ENCODE assay signal across 11 cellular contexts in the genomic region with DNA sequence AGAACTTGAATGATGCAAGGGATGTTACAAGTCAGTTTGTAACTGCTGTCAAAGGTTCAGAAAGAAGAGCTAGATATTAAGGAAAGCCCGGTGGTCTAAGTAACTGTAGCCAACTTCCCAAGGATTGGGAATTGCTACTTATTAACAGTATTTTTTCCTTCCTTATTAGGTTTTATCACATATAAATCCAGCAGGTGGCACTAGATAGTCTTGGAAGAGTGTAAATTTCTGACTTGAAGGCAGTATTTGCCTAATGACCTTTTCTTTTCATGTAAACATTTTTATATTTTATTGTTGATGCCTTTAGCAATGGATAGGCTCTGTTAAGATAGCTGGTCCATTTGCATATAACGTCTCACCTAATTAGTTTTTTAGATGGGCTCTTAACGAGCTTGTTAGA. TPM values are rescaled to one million over a fixed set of nuclear protein-coding genes. Genes with fewer than 3 reads are reported as not detected.
DNase-seq lines count a peak whose midpoint lies in the region; ATAC-seq, FAIRE-seq and TF ChIP-seq lines count a peak whose summit lies in the region.
"Had no signal": no experiment of that assay in that cellular context is flagged by ENCODE, and none has a peak within 500 bp of the region (broad histone marks: within the 10 kb centered on the region; RNA-seq: fewer than 3 reads in every experiment).

No MANE protein-coding gene starts in this region.

- ATAC-seq in HG02885 (IDR thresholded peaks at IDR 0.05; ENCODE audit: poor library complexity, unreplicated experiment) (no peak), GM21528 (IDR thresholded peaks at IDR 0.05; ENCODE audit: low FRiP score, unreplicated experiment) (no peak)
- ATAC-seq: naive thymus-derived CD8-positive, alpha-beta T cell had no signal

- peaks cover 26% of the 10 kb centered on the region for H3K79me2 ChIP-seq in endothelial cell of umbilical vein (ENCODE audit: control insufficient read depth, insufficient read depth, low read length)

- POLR2A ChIA-PET in endothelial cell of umbilical vein (lab: Charles Lee): no interaction called here

- TF ChIP-seq POLR2A in endothelial cell of umbilical vein (IDR thresholded peaks at IDR 0.05; ENCODE audit: low read depth, low read length): no peak

- H3K9me3 ChIP-seq in endothelial cell of umbilical vein (replicated peaks; ENCODE audit: control insufficient read depth, insufficient read depth, low read length): no peaks in the 10 kb centered on the region
- H3K9me3 ChIP-seq: BLaER1 had no signal

- FAIRE-seq in endothelial cell of umbilical vein (lab: Jason Lieb, UNC): no peak
- FAIRE-seq: TTC549 had no signal

- H3K4me3 ChIP-seq in endothelial cell of umbilical vein (replicated peaks in 1 of 3; ENCODE audit: insufficient read depth in 1 of 3, low read depth in 1 of 3, low read length in 3 of 3): no peak overlapping the region
- H3K4me3 ChIP-seq: BLaER1 had no signal

- TF ChIP-seq CTCF in endothelial cell of umbilical vein (IDR thresholded peaks at IDR 0.05; ENCODE audit: extremely low read depth in 1 of 2, insufficient read depth in 1 of 2, low read depth in 1 of 2, low read length in 2 of 2): peak in 1 of 2 donors; percentile 12

- CTCF ChIA-PET in endothelial cell of umbilical vein (lab: Charles Lee): interaction anchor here (0.7 to 3.2 kb wide), 25 partner anchors 9 to 764 kb away, joined by 3 to 38 read pairs (median 5); a partner anchor contains a TSS

- intact Hi-C loops in endothelial cell of umbilical vein (cut with micrococcal nuclease): loop anchor here (1.0 to 5.0 kb wide), 3 partner anchors 230 to 760 kb away; no protein-coding TSS in a partner anchor

- peaks cover 0 to 19% of the 10 kb centered on the region in 2 experiments for H3K36me3 ChIP-seq in endothelial cell of umbilical vein (ENCODE audit: control insufficient read depth in 2 of 2, extremely low read depth in 1 of 2, insufficient read depth in 2 of 2, low read length in 2 of 2)

- H3K9ac ChIP-seq in endothelial cell of umbilical vein (replicated peaks; ENCODE audit: extremely low read depth, insufficient read depth, low read length): no peak overlapping the region
- H3K9ac ChIP-seq: BLaER1 had no signal

- H2AFZ ChIP-seq in endothelial cell of umbilical vein (ENCODE audit: low read depth, low read length): no peak overlapping the region

- H3K27ac ChIP-seq in endothelial cell of umbilical vein (ENCODE audit: insufficient read depth, low read depth, low read length): no peak overlapping the region
- H3K27ac ChIP-seq: BLaER1 had no signal

- no peak overlapping the region for H3K4me2 ChIP-seq in endothelial cell of umbilical vein (ENCODE audit: insufficient read depth, low read length)
- H3K4me2 ChIP-seq: BLaER1 had no signal

- H3K4me1 ChIP-seq in endothelial cell of umbilical vein (ENCODE audit: control insufficient read depth, extremely low read depth, insufficient read depth, low read length): no peaks in the 10 kb centered on the region
- H3K4me1 ChIP-seq: BLaER1 had no signal

- BruUV-seq in endothelial cell of umbilical vein (replicated peaks; lab: Mats Ljungman, UMichigan): no TSS peak

- H3K9me1 ChIP-seq in endothelial cell of umbilical vein (replicated peaks; ENCODE audit: control insufficient read depth, extremely low read depth, insufficient read depth, low read length): no peaks in the 10 kb centered on the region

- H4K20me1 ChIP-seq in endothelial cell of umbilical vein (replicated peaks; ENCODE audit: control insufficient read depth, extremely low read depth, insufficient read depth, low read length): no peaks in the 10 kb centered on the region
- H4K20me1 ChIP-seq: BLaER1 had no signal

- DNase-seq in NCI-H1105 treated with DMSO at 0.1 percent for 48 hours (lab: John Stamatoyannopoulos, UW): peak; percentile 24
- no peak for DNase-seq in NCI-H1105 (lab: John Stamatoyannopoulos, UW)
- peak; percentile 14 for DNase-seq in NCI-H345 (lab: John Stamatoyannopoulos, UW)
- peak; percentile 48 for DNase-seq in endothelial cell of umbilical vein (ENCODE audit: low read depth, low spot score)
- peak; percentile 74 for DNase-seq in renal cortical epithelial cell (ENCODE audit: low read depth)
- DNase-seq in GDM1 (lab: John Stamatoyannopoulos, UW): no peak

- dilution Hi-C loops in endothelial cell of umbilical vein (cut with MboI; ENCODE audit: extremely low pct_ligation_motif_present, low sequenced_read_pairs): no loop called here

- H3K27me3 ChIP-seq in endothelial cell of umbilical vein (ENCODE audit: control insufficient read depth in 2 of 2, insufficient read depth in 2 of 2, low read length in 2 of 2): no peaks in the 10 kb centered on the region
- H3K27me3 ChIP-seq: BLaER1 had no signal

TF ChIP-seq in endothelial cell of umbilical vein, 7 proteins besides CTCF, POLR2A, EP300 and RAD21:
- TF ChIP-seq, protein P1, sequence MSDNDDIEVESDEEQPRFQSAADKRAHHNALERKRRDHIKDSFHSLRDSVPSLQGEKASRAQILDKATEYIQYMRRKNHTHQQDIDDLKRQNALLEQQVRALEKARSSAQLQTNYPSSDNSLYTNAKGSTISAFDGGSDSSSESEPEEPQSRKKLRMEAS (IDR thresholded peaks at IDR 0.05; ENCODE audit: insufficient read depth, insufficient read length): no peak
- TF ChIP-seq MYC (IDR thresholded peaks at IDR 0.05; ENCODE audit: low read depth, low read length) (no peak), GATA2 (IDR thresholded peaks at IDR 0.05; ENCODE audit: insufficient read depth, insufficient read length, low read depth, low read length) (no peak), EZH2 (IDR thresholded peaks at IDR 0.05; ENCODE audit: borderline replicate concordance, low read depth, low read length, severe bottlenecking) (no peak), JUN (IDR thresholded peaks at IDR 0.05; ENCODE audit: borderline replicate concordance, insufficient read depth, insufficient read length, low read depth) (no peak), FOS (IDR thresholded peaks at IDR 0.05; ENCODE audit: borderline replicate concordance, insufficient read depth, low read length) (no peak), POLR2AphosphoS5 (IDR thresholded peaks at IDR 0.05; ENCODE audit: insufficient read depth, low read depth, low read length) (no peak)
TF ChIP-seq in endothelial cell of umbilical vein: peak in this region for 0.

RNA-seq across cellular contexts. Expression of gene ANLN, which starts 51.2 kb away (rescaled TPM):
- 112 and 119 TPM in 2 replicates for total RNA-seq in endothelial cell of umbilical vein
- 16.9 and 28.5 TPM in 2 replicates for polyA plus RNA-seq in endothelial cell of umbilical vein
- polyA plus RNA-seq in endothelial cell of umbilical vein (2011; cell fraction: cytosol; rRNA removed): 16.7 and 20.4 TPM in 2 replicates
- 150 and 223 TPM in 2 replicates for polyA plus RNA-seq in endothelial cell of umbilical vein (2011; cell fraction: nucleus; rRNA removed)
- 27.7 and 72.5 TPM in 2 replicates for polyA plus RNA-seq in endothelial cell of umbilical vein (2012)
- 125 and 142 TPM in 2 replicates for polyA minus RNA-seq in endothelial cell of umbilical vein
- 86.0 TPM for polyA minus RNA-seq in endothelial cell of umbilical vein (2011; cell fraction: cytosol; rRNA and poly(A)+ RNA removed)
- polyA minus RNA-seq in endothelial cell of umbilical vein (2011; cell fraction: nucleus; rRNA and poly(A)+ RNA removed): 205 and 464 TPM in 2 replicates
- 5.6 and 58.5 TPM in 2 replicates for total RNA-seq in renal cortical epithelial cell
- polyA plus RNA-seq: naive thymus-derived CD8-positive, alpha-beta T cell had no signal

Comparison
In these comparisons a context has a peak if more than half of its experiments do, and no peak if none do; other contexts are left out.
1. DNase-seq: peak in NCI-H1105 treated with DMSO at 0.1 percent for 48 hours (single experiment), NCI-H345 (single experiment), endothelial cell of umbilical vein (single experiment) and renal cortical epithelial cell (single experiment); none in NCI-H1105 (single experiment) and GDM1 (single experiment).